In the genomic region with DNA sequence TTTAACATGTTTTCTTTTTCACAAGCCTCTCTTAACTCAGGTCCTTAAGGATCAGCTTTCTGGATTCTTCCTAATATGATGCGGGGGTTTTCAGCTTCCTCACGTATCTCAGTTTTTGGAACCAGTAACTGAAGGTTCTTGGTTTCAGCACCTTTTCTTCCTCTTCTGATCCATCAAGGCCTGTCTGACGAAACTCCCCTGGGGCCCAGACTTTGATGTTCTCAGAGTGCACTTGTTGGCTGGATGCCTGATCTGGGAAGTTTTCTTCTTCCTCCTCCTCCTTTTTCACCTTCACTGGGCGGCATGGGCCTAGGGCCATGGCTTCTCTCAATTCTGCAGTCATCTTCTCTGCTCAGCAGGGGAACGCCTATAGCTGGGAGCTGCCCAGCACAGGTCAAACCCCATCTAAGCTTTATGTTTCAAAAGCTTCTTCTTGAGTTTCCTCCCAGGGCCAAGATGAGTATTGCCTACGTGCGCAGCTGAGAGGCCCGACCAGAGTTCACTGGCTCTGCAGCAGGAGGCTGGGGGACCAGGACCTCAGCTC, we compare ENCODE assay signal across 25 cellular contexts. TPM values are rescaled to one million over a fixed set of nuclear protein-coding genes. Genes with fewer than 3 reads are reported as not detected.
DNase-seq lines count a peak whose midpoint lies in the region; ATAC-seq, FAIRE-seq and TF ChIP-seq lines count a peak whose summit lies in the region.
"Had no signal": no experiment of that assay in that cellular context is flagged by ENCODE, and none has a peak within 500 bp of the region (broad histone marks: within the 10 kb centered on the region; RNA-seq: fewer than 3 reads in every experiment).

No MANE protein-coding gene starts in this region.

- H3K9ac ChIP-seq in BLaER1, result no peak overlapping the region

- H3K27me3 ChIP-seq in BLaER1, result no peaks in the 10 kb centered on the region
- H3K27me3 ChIP-seq in bronchial epithelial cell (ENCODE audit: control insufficient read depth, insufficient read depth, low read length), result no peaks in the 10 kb centered on the region

- peak; percentile 35 for ATAC-seq in stimulated activated memory B cell treated with anti-CD40 and anti-IgM and Interleukin-4, amounts not matched to agents 10 μg/mL and 1 μg/mL and 100 μg/mL, for 72 hours
- no peak for ATAC-seq in GM21381 (IDR thresholded peaks at IDR 0.05; ENCODE audit: unreplicated experiment)
- ATAC-seq: HCT116 had no signal

- no peak overlapping the region for H3K4me3 Mint-ChIP-seq in stimulated activated memory B cell treated with anti-CD40 and anti-IgM and Interleukin-4, amounts not matched to agents 10 μg/mL and 1 μg/mL and 100 μg/mL, for 72 hours
- H3K4me3 Mint-ChIP-seq: B cell; CD4-positive, alpha-beta T cell; HFFc6 had no signal

- no peak overlapping the region for H3K27ac Mint-ChIP-seq in stimulated activated memory B cell treated with anti-CD40 and anti-IgM and Interleukin-4, amounts not matched to agents 10 μg/mL and 1 μg/mL and 100 μg/mL, for 72 hours
- H3K27ac Mint-ChIP-seq: B cell; CD4-positive, alpha-beta T cell; HFFc6 had no signal

- H3K4me3 ChIP-seq in BLaER1, result no peak overlapping the region
- H3K4me3 ChIP-seq in GM12865 (ENCODE audit: low read depth, low read length), result no peak overlapping the region
- no peak overlapping the region for H3K4me3 ChIP-seq in bronchial epithelial cell (ENCODE audit: low read depth, low read length)

- peak overlapping the region; percentile 21; the same call in 1 of the 2 replicates for H3K4me2 ChIP-seq in BLaER1

- peak; percentile 23 for FAIRE-seq in bronchial epithelial cell (lab: Jason Lieb, UNC)
- FAIRE-seq: D721Med, GM12891 had no signal

- no peak for TF ChIP-seq CTCF in GM12865 (IDR thresholded peaks at IDR 0.05; ENCODE audit: insufficient read depth, low read depth, low read length, missing control alignments)
- TF ChIP-seq CTCF in bronchial epithelial cell (IDR thresholded peaks at IDR 0.05; ENCODE audit: insufficient read depth, low read length, severe bottlenecking), result no peak

- no peaks in the 10 kb centered on the region for H3K9me3 ChIP-seq in BLaER1
- H3K9me3 ChIP-seq: Caco-2 had no signal

- H3K27me3 Mint-ChIP-seq in stimulated activated memory B cell treated with anti-CD40 and anti-IgM and Interleukin-4, amounts not matched to agents 10 μg/mL and 1 μg/mL and 100 μg/mL, for 72 hours, result no peaks in the 10 kb centered on the region
- H3K27me3 Mint-ChIP-seq: B cell; CD4-positive, alpha-beta T cell had no signal

- H4K20me1 ChIP-seq in BLaER1, result no peaks in the 10 kb centered on the region

- H3K36me3 ChIP-seq in BLaER1 (no peaks in the 10 kb centered on the region), bronchial epithelial cell (ENCODE audit: control insufficient read depth, insufficient read depth, low read length) (no peaks in the 10 kb centered on the region)

- no peaks in the 10 kb centered on the region for H3K4me1 Mint-ChIP-seq in stimulated activated memory B cell treated with anti-CD40 and anti-IgM and Interleukin-4, amounts not matched to agents 10 μg/mL and 1 μg/mL and 100 μg/mL, for 72 hours
- H3K4me1 Mint-ChIP-seq: B cell had no signal

- no peaks in the 10 kb centered on the region for H3K9me3 Mint-ChIP-seq in stimulated activated memory B cell treated with anti-CD40 and anti-IgM and Interleukin-4, amounts not matched to agents 10 μg/mL and 1 μg/mL and 100 μg/mL, for 72 hours
- H3K9me3 Mint-ChIP-seq: CD4-positive, alpha-beta T cell had no signal

- H3K27ac ChIP-seq in BLaER1, result no peak overlapping the region
- H3K27ac ChIP-seq: C4-2B had no signal

- H3K36me3 Mint-ChIP-seq in stimulated activated memory B cell treated with anti-CD40 and anti-IgM and Interleukin-4, amounts not matched to agents 10 μg/mL and 1 μg/mL and 100 μg/mL, for 72 hours, result no peaks in the 10 kb centered on the region

- H3K4me1 ChIP-seq in BLaER1, result peaks cover 9% of the 10 kb centered on the region
- H3K4me1 ChIP-seq: Caco-2 had no signal

- peak; percentile 57 for DNase-seq in GM12865 (ENCODE audit: low read depth)
- no peak for DNase-seq in bronchial epithelial cell (ENCODE audit: low read depth)
- no peak for DNase-seq in activated CD8-positive, alpha-beta memory T cell treated with anti-CD3 and anti-CD28 coated beads for 24 hours
- no peak for DNase-seq in NCI-H510A (lab: John Stamatoyannopoulos, UW)
- DNase-seq: 8988T; Caco-2; CD4-positive, alpha-beta T cell; DMS153; DMS79; GF-D8; GOT3; H7; HFFc6; KG1 had no signal

RNA-seq across cellular contexts. Expression of gene GHR, which starts 44.8 kb away (rescaled TPM):
- 1.3 and 2.4 TPM in 2 replicates for total RNA-seq in bronchial epithelial cell
- total RNA-seq: A673; B cell; CD4-positive, alpha-beta T cell; Daoy; HT-29 had no signal
